Comparison of ENCODE assay signal across 8 cellular contexts in the genomic region with DNA sequence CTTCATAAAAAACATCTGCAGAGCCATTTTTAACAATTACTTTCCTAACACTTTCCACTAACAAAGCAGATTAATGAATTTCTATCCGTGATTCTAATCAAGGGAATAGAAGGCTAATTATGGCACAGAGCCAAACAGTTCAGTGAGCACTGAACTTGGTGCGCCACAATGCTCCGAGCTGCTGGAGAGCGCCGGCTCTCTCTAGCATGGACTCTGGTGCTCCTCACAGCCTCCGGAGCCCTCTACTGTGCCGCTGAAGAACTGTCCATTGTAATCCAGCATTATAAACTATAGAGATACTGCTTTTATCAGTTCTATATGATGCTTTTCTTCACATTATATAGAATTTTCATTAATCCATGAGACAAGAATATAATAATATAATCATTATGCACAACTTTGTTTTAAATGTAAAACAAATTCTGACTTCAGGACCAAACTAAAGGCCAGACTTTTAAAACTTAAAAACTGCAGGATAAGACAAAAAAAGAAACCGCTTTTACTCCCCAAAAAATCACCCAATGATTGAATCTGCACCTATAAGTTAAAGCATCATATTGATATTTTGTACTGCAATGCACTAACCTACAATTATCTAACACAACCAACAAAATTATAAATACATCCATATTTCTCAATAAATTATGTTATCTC.
DNase-seq lines count a peak whose midpoint lies in the region; ATAC-seq and TF ChIP-seq lines count a peak whose summit lies in the region.

No MANE protein-coding gene starts in this region.

- no peak overlapping the region for H4K91ac ChIP-seq in IMR-90 (ENCODE audit: insufficient read depth, low read depth, low read length)

- TF ChIP-seq CTCF in IMR-90 (conservative IDR thresholded peaks at IDR 0.05; ENCODE audit: low read depth, low read length) (peak; percentile 89), esophagus muscularis mucosa (IDR thresholded peaks at IDR 0.05) (peak; percentile 48 to 59 (median 52)), neural cell (IDR thresholded peaks at IDR 0.05; ENCODE audit: poor library complexity, severe bottlenecking) (peak; percentile 82)

- POLR2A ChIA-PET in IMR-90 (lab: Charles Lee; ENCODE audit: unreplicated experiment): no interaction called here

- H2AFZ ChIP-seq in IMR-90 (replicated peaks; ENCODE audit: low read length, poor library complexity) (no peak overlapping the region), neural cell (ENCODE audit: low read depth, low read length) (no peak overlapping the region)

- H3K79me1 ChIP-seq in IMR-90 (ENCODE audit: low read depth in 1 of 2, low read length in 2 of 2): no peaks in the 10 kb centered on the region

- no TSS peak for BruUV-seq in IMR-90 (replicated peaks; lab: Mats Ljungman, UMichigan)

- intact Hi-C loops in IMR-90 (cut with micrococcal nuclease): loop anchor here (1.0 to 2.0 kb wide), 3 partner anchors 949 to 967 kb away; no protein-coding TSS in a partner anchor
- intact Hi-C loops in esophagus muscularis mucosa (cut with DNase I): no loop called here

- peak; percentile 96 for TF ChIP-seq RAD21 in IMR-90 (IDR thresholded peaks at IDR 0.05; ENCODE audit: low read length)
- peak; percentile 84 for TF ChIP-seq RAD21 in neural cell (conservative IDR thresholded peaks at IDR 0.05)

- no peak overlapping the region for H3K18ac ChIP-seq in IMR-90 (ENCODE audit: low read depth, low read length)

- 0 out of 2 replicates have a peak, but pooled peaks cover 3% of the 10 kb centered on the region for H3K9me1 ChIP-seq in IMR-90 (ENCODE audit: insufficient read depth, low read length)

- no peaks in the 10 kb centered on the region for H3K79me2 ChIP-seq in neural cell (replicated peaks; ENCODE audit: insufficient read depth, low read length)

- dilution Hi-C loops in IMR-90 (cut with HindIII; ENCODE audit: low sequenced_read_pairs, unreplicated experiment): no loop called here

- TF ChIP-seq POLR2A in IMR-90 (IDR thresholded peaks at IDR 0.05; ENCODE audit: low read depth, low read length) (0 out of 2 replicates have a peak, but pooled peaks have one; percentile 38), esophagus muscularis mucosa (IDR thresholded peaks at IDR 0.05; ENCODE audit: low read depth) (no peak)

- no peaks in the 10 kb centered on the region for H3K36me3 ChIP-seq in IMR-90 (ENCODE audit: control insufficient read depth, insufficient read depth, low read length)
- peaks cover 0 to 13% (median 8%) of the 10 kb centered on the region in 4 donors for H3K36me3 ChIP-seq in esophagus muscularis mucosa
- no peaks in the 10 kb centered on the region for H3K36me3 ChIP-seq in neural cell (ENCODE audit: insufficient read depth, low read length)

- H3K9ac ChIP-seq in IMR-90 (ENCODE audit: low read depth, low read length) (no peak overlapping the region), neural cell (ENCODE audit: low read length) (no peak overlapping the region)

- no peak overlapping the region for H4K5ac ChIP-seq in IMR-90 (ENCODE audit: low read depth, low read length)

- no peak overlapping the region for H2BK15ac ChIP-seq in IMR-90 (ENCODE audit: low read depth, low read length)

- H3K4me1 ChIP-seq in IMR-90 (ENCODE audit: control insufficient read depth, insufficient read depth, low read length) (no peaks in the 10 kb centered on the region), esophagus muscularis mucosa (no peaks in the 10 kb centered on the region)

- no peak overlapping the region for H4K8ac ChIP-seq in IMR-90 (ENCODE audit: low read depth in 2 of 2, low read length in 2 of 2)

- DNase-seq in AG20443 (ENCODE audit: low spot score) (peak; percentile 89), IMR-90 (peak; percentile 78), RKO (ENCODE audit: low spot score) (peak; percentile 72), esophagus muscularis mucosa (ENCODE audit: extremely low spot score) (no peak)
- no peak for DNase-seq in activated CD8-positive, alpha-beta memory T cell treated with anti-CD3 and anti-CD28 coated beads, Interleukin-2, amount 50 U/mL, for 4 hours

- no peak overlapping the region for H3K27ac ChIP-seq in IMR-90 (ENCODE audit: insufficient read depth, low read length)
- no peak overlapping the region for H3K27ac ChIP-seq in esophagus muscularis mucosa (replicated peaks in 1 of 4)
- no peak overlapping the region for H3K27ac ChIP-seq in neural cell (ENCODE audit: low read length)

- H2BK20ac ChIP-seq in IMR-90 (ENCODE audit: low read depth, low read length): no peak overlapping the region

- no peaks in the 10 kb centered on the region for H3F3A ChIP-seq in neural cell (ENCODE audit: insufficient read depth, low read length, poor library complexity, severe bottlenecking)

- no CpG with 5 or more reads among the region's 8 CpGs for WGBS in IMR-90 (ENCODE audit: extremely low coverage in 2 of 2, insufficient read length in 1 of 2), 2 experiments
- WGBS in esophagus muscularis mucosa: 35% methylated on average over 8 of the region's 8 CpGs

- H3K56ac ChIP-seq in IMR-90 (ENCODE audit: extremely low read depth, insufficient read depth, low read length): no peak overlapping the region

- H3K9me2 ChIP-seq in neural cell (ENCODE audit: insufficient read depth, low read length): no peaks in the 10 kb centered on the region

- H2AK9ac ChIP-seq in IMR-90 (replicated peaks; ENCODE audit: low read depth, low read length, poor library complexity): no peak overlapping the region

- H2AK5ac ChIP-seq in IMR-90 (ENCODE audit: low read depth, low read length): no peak overlapping the region

- H2BK5ac ChIP-seq in IMR-90 (ENCODE audit: low read depth, low read length, poor library complexity, severe bottlenecking): no peak overlapping the region

- ATAC-seq in IMR-90 (ENCODE audit: low read depth) (peak; percentile 100), GM19324 (IDR thresholded peaks at IDR 0.05; ENCODE audit: low FRiP score, unreplicated experiment) (no peak), HG03280 (IDR thresholded peaks at IDR 0.05; ENCODE audit: unreplicated experiment) (no peak)

- no peak overlapping the region for H3K4me3 ChIP-seq in IMR-90 (ENCODE audit: insufficient read depth, low read depth, low read length)
- H3K4me3 ChIP-seq in esophagus muscularis mucosa: no peak overlapping the region
- no peak overlapping the region for H3K4me3 ChIP-seq in neural cell (ENCODE audit: low read length)

- in situ Hi-C loops in IMR-90 (cut with MboI; ENCODE audit: low sequenced_read_pairs): no loop called here

- H3K4me2 ChIP-seq in IMR-90 (ENCODE audit: low read depth, low read length) (no peak overlapping the region), neural cell (ENCODE audit: low read length) (no peak overlapping the region)

- TF ChIP-seq EP300 in esophagus muscularis mucosa (IDR thresholded peaks at IDR 0.05): no peak
- TF ChIP-seq EP300 in neural cell (conservative IDR thresholded peaks at IDR 0.05; ENCODE audit: poor library complexity, severe bottlenecking): no peak

- H3K4ac ChIP-seq in IMR-90 (ENCODE audit: low read depth, low read length): no peak overlapping the region

- no peak overlapping the region for H2BK120ac ChIP-seq in IMR-90 (ENCODE audit: low read depth, low read length)

- H3K9me3 ChIP-seq in IMR-90 (ENCODE audit: control insufficient read depth, insufficient read depth, low read length) (peaks cover 2% of the 10 kb centered on the region; the same call in 1 of the 2 replicates), esophagus muscularis mucosa (no peaks in the 10 kb centered on the region), neural cell (ENCODE audit: low read length) (no peaks in the 10 kb centered on the region)

- H4K20me1 ChIP-seq in IMR-90 (ENCODE audit: insufficient read depth, low read length) (no peaks in the 10 kb centered on the region), neural cell (ENCODE audit: insufficient read depth) (no peaks in the 10 kb centered on the region)

- CTCF ChIA-PET in IMR-90 (lab: Yijun Ruan, JAX): interaction anchor here (0.7 to 1.3 kb wide), 10 partner anchors 15 to 274 kb away, joined by 3 to 6 read pairs (median 3); no protein-coding TSS in a partner anchor

- no peak overlapping the region for H3K14ac ChIP-seq in IMR-90 (replicated peaks; ENCODE audit: low read depth, low read length)

- H3K27me3 ChIP-seq in IMR-90 (ENCODE audit: control insufficient read depth, insufficient read depth, low read length) (no peaks in the 10 kb centered on the region), esophagus muscularis mucosa (no peaks in the 10 kb centered on the region), neural cell (ENCODE audit: insufficient read depth, low read depth, low read length) (no peaks in the 10 kb centered on the region)

- H3K23ac ChIP-seq in IMR-90 (ENCODE audit: low read depth, low read length): no peak overlapping the region

TF ChIP-seq in IMR-90, 13 proteins besides CTCF, POLR2A, EP300 and RAD21:
- TF ChIP-seq MXI1 (IDR thresholded peaks at IDR 0.05; ENCODE audit: borderline replicate concordance, low read depth, low read length): 0 out of 2 replicates have a peak, but pooled peaks have one; percentile 9
- TF ChIP-seq MAFK (IDR thresholded peaks at IDR 0.05; ENCODE audit: low read depth, low read length): no peak
- TF ChIP-seq SMC3 (IDR thresholded peaks at IDR 0.05; ENCODE audit: low read depth, low read length): peak; percentile 95

TF ChIP-seq in neural cell, 6 proteins besides CTCF, POLR2A, EP300 and RAD21:
- TF ChIP-seq TAF1 (IDR thresholded peaks at IDR 0.05; ENCODE audit: low read depth): no peak
- TF ChIP-seq SMC3 (conservative IDR thresholded peaks at IDR 0.05; ENCODE audit: poor library complexity): peak; percentile 85

Comparison
In these comparisons a context has a peak if more than half of its experiments do, and no peak if none do; other contexts are left out.
1. DNase-seq: peak in AG20443 (single experiment), IMR-90 (single experiment) and RKO (single experiment); none in esophagus muscularis mucosa (single experiment) and activated CD8-positive, alpha-beta memory T cell treated with anti-CD3 and anti-CD28 coated beads, Interleukin-2, amount 50 U/mL, for 4 hours (single experiment).
2. Peak in every context shown above with its lines, with median percentiles within 50 percentile points of each other: CTCF ChIP-seq.